8 cellular contexts compared by ENCODE assay signal in the genomic region with DNA sequence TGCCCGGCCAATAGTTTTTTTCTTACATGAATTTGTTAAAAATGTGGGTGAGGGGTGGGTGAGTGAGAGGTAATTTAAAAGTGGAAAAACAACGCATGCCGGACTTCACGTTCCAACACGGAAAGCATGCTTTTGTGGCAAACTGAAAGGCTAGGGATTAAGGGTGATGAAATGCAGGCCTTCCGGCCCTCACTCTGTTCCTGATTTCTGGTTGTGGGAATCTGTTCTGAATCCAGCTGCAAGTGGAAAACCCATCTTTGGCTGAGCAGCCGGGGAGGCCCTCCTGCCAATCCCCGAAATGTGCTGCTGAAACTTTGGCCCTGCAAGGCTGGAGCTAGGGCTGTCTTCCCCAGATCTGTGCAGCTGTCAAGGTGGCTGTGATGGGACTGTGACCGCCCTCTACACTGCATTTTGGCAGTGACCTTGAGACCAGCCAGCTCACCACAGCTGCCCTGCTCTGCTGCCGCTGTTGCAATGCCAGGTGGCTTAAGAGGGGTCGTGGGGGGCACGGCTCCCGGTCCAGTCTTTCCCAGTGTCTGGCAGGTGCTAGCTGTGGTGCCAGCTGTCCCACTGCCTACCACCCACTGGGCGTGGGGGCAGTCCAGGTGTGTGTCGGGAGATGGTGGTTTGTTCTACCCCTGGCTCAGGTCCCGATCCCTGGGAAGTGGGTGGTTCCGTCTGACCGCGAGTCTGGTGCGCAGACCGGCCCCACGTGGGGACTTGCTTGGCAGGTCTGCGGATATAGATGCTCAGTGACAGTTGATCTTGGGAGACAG. TPM values are rescaled to one million over a fixed set of nuclear protein-coding genes. Genes with fewer than 3 reads are reported as not detected.
DNase-seq lines count a peak whose midpoint lies in the region; ATAC-seq and TF ChIP-seq lines count a peak whose summit lies in the region.

No MANE protein-coding gene starts in this region.

- peaks cover 0 to 33% (median 23%) of the 10 kb centered on the region in 4 donors for H3K4me1 ChIP-seq in tibial artery

- peak; percentile 52 for DNase-seq in DMS79 treated with DMSO at 0.1 percent for 48 hours (lab: John Stamatoyannopoulos, UW)
- peak; percentile 77 to 87 for DNase-seq in NCI-H2081 (lab: John Stamatoyannopoulos, UW)
- peak; percentile 20 to 87 for DNase-seq in lower leg skin (ENCODE audit: low spot score in 2 of 2)
- DNase-seq in tibial artery: peak in 1 of 2 donors; percentile 69
- DNase-seq in superior temporal gyrus (ENCODE audit: extremely low spot score): no peak

- no peak for TF ChIP-seq POLR2A in lower leg skin (IDR thresholded peaks at IDR 0.05)

- TF ChIP-seq CTCF in lower leg skin (IDR thresholded peaks at IDR 0.05) (no peak), tibial artery (IDR thresholded peaks at IDR 0.05) (no peak)

- H3K27ac ChIP-seq in cingulate gyrus (ENCODE audit: low read depth, low read length) (peak overlapping the region; percentile 72), tibial artery (peak overlapping the region; percentile 63 to 75)

- H3K4me3 ChIP-seq in lower leg skin (ENCODE audit: low read depth, poor library complexity, severe bottlenecking): no peak overlapping the region
- peak overlapping the region; percentile 52 to 58 for H3K4me3 ChIP-seq in tibial artery

- ATAC-seq in HG03342 (IDR thresholded peaks at IDR 0.05; ENCODE audit: unreplicated experiment) (no peak), HG03108 (IDR thresholded peaks at IDR 0.05; ENCODE audit: unreplicated experiment) (no peak)

- no peaks in the 10 kb centered on the region for H3K27me3 ChIP-seq in tibial artery

- H3K9me3 ChIP-seq in tibial artery: no peaks in the 10 kb centered on the region

- intact Hi-C loops in lower leg skin (cut with DNase I; ENCODE audit: low total_unique reads) (no loop called here), tibial artery (cut with DNase I; ENCODE audit: low total_unique reads) (no loop called here)

- H3K36me3 ChIP-seq in tibial artery: no peaks in the 10 kb centered on the region

- 37 to 38% methylated on average over 17 to 23 of the region's 23 CpGs for WGBS in lower leg skin, 2 donors

RNA-seq across cellular contexts. Expression of a gene that starts 39.0 kb away (rescaled TPM):
- 1 to 10 TPM; 1.1 to 3.8 (median 1.9) TPM for total RNA-seq in lower leg skin
